In the genomic region with DNA sequence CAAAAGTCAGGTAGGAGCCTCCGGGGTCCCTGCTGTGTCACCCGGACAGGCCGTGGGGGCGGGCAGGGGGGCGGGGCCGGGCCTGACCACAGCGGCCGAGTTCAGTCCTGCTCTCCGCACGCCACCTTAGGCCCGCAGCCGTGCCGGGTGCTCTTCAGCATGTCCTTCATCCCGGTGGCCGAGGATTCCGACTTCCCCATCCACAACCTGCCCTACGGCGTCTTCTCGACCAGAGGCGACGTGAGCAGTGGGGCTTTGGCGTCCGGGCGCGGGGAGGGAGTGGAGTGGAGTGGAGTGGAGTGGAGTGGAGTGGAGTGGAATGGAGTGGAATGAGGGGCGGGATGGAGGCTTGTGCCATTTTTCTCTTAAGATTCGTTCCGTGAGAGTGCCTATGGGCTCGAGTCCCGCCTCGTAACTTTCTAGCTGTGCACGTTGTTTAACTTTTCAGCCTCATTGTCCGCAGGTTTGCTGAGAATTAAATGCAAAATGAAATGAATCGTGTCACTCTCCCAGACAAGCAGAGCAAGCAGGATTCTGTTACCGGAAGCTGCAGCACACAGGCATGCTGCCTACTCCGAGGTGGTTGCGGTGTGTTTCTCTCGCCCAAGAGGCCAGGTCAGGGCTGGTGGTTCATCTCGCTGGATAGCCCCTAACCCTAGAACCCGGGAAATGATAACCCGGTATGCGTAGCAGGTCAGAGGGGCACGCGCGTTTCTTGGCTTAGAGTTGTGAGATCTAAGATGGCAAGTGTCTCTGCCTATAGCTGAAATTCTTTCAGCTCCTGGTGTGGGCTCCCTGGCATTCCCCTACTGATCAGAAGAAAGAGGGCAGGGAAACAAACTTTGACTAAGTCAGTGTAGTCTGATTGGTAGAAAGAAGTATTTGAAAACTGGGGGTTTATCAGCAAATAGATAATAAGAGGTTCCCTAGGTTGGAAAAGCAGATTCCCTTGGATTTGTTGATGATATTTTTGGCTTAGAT, we compare ENCODE assay signal across 8 cellular contexts.
DNase-seq lines count a peak whose midpoint lies in the region; ATAC-seq lines count a peak whose summit lies in the region.

A gene (plus strand): TSS at position 104 of the 981 bp plus-strand sequence. CDS start 56 bp downstream, at position 160.

- peak; percentile 51 for ATAC-seq in GM21390 (IDR thresholded peaks at IDR 0.05; ENCODE audit: unreplicated experiment)

- H3K27ac ChIP-seq in HUES6 (ENCODE audit: low read depth, low read length), result no peak within 1 kb of the TSS

- peak; percentile 42 for DNase-seq in DMS53 treated with DMSO at 0.1 percent for 48 hours (lab: John Stamatoyannopoulos, UW; ENCODE audit: unreplicated experiment)
- DNase-seq in T-helper 9 cell, result peak; percentile 11
- DNase-seq in central memory CD4-positive, alpha-beta T cell, result peak; percentile 40
- peak; percentile 32 for DNase-seq in kidney glomerular epithelial cell (lab: John Stamatoyannopoulos, UW)
- DNase-seq in stimulated activated CD4-positive, alpha-beta T cell treated with anti-CD3 and anti-CD28 coated beads, Interleukin-1b, Interleukin-23, amount 100 ng/mL, for 48 hours, result peak; percentile 46
- DNase-seq in NCI-H446 treated with DMSO at 0.1 percent for 48 hours (lab: John Stamatoyannopoulos, UW), result no peak

- H3K9me3 ChIP-seq in HUES6 (ENCODE audit: control insufficient read depth, insufficient read depth, low read depth, low read length), result no peaks in the 10 kb centered on the region

- peaks cover 10% of the 10 kb centered on the region for H3K27me3 ChIP-seq in HUES6 (ENCODE audit: control insufficient read depth, insufficient read depth, low read length)

- peak within 1 kb of the TSS; percentile 78 for H3K9ac ChIP-seq in HUES6 (ENCODE audit: low read length)

- peaks cover 30% of the 10 kb centered on the region; the same call in 1 of the 2 replicates for H3K4me1 ChIP-seq in HUES6 (ENCODE audit: control insufficient read depth, insufficient read depth, low read length)

- peak within 1 kb of the TSS; percentile 85 for H3K4me3 ChIP-seq in HUES6 (ENCODE audit: low read depth, low read length)

- H3K36me3 ChIP-seq in HUES6 (ENCODE audit: control insufficient read depth, insufficient read depth, low read length), result peaks cover 3% of the 10 kb centered on the region; the same call in 1 of the 2 replicates
